Comparison of ENCODE assay signal across 26 cellular contexts in the genomic region with DNA sequence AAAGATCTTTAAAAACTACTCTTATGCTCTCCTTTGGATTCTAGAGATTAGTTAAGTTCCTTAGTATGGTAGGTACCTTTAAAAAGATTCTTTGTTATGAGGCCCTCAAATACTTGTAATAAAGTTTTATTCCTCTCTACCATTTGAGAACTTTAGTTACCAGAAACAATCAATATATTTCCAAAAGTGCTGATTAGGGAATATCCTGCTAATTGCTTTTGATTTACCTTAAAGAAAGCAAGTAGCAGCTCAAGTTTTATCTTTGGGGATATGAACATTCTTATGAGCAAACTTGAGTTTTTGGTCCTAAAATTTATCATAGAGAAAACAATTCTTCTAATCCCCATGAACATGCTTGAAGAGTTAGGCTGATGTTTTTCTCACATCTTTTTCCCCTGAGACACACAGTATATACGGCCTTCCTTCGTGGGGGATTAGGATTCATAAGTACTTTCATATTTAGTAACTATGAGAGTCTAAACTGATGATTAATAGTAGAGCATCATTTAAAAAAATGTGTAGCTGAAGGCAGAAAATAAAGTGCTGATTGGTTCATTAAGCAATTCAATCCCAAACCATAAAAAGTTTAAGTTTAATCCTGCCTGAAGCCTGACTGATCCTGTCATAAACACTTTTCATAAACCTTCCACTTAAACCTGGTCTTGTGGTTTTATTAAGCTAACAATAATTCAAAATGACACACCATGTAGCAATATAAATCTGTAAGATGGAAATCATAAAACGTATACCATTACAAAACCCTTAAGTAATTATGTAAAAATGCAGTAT.
"Had no signal": no experiment of that assay in that cellular context is flagged by ENCODE, and none has a peak within 500 bp of the region (broad histone marks: within the 10 kb centered on the region; RNA-seq: fewer than 3 reads in every experiment).

No MANE protein-coding gene starts in this region.

- H3K27me3 Mint-ChIP-seq: naive B cell; natural killer cell treated with Interleukin-12 subunit alpha and Interleukin-12 subunit beta and Interleukin-15 and Interleukin-18, amount 100 ng/mL, for 72 hours; type B pancreatic cell had no signal

- H3K4me2 ChIP-seq: smooth muscle cell had no signal

- H3K4me3 ChIP-seq: dorsolateral prefrontal cortex, left lung, mucosa of descending colon, psoas muscle, smooth muscle cell, stomach, thyroid gland had no signal

- H2AFZ ChIP-seq: parathyroid adenoma had no signal

- DNase-seq: dorsolateral prefrontal cortex; effector CD4-positive, alpha-beta T cell; hypothalamus; left cardiac atrium; left lung; mesenchymal stem cell; mucosa of descending colon; naive B cell; psoas muscle; stimulated activated CD4-positive, alpha-beta T cell treated with anti-CD3 and anti-CD28 coated beads, Interleukin-12 subunit alpha, Interleukin-12 subunit beta, amount 100 ng/mL, for 4 hours; stimulated activated CD4-positive, alpha-beta T cell treated with anti-CD3 and anti-CD28 coated beads, Interleukin-1b, Interleukin-23, amount 100 ng/mL, for 48 hours; stimulated activated CD4-positive, alpha-beta T cell treated with anti-CD3 and anti-CD28 coated beads, Interleukin-4, amount 100 ng/mL, for 1 hour; stimulated activated naive CD4-positive, alpha-beta T cell treated with Interleukin-2 at 50 U/mL for 16 hours; stomach; thyroid gland had no signal

- H3K4me1 Mint-ChIP-seq: mesothelial cell of epicardium; naive B cell; stimulated activated effector memory CD8-positive, alpha-beta T cell treated with anti-CD3 and anti-CD28 coated beads, Interleukin-12 subunit alpha, Interleukin-12 subunit beta, amount 100 ng/mL, for 72 hours had no signal

- H3K79me2 ChIP-seq: parathyroid adenoma had no signal

- FAIRE-seq: colon, frontal cortex had no signal

- H3K9me3 Mint-ChIP-seq: stimulated activated effector memory CD8-positive, alpha-beta T cell treated with anti-CD3 and anti-CD28 coated beads, Interleukin-12 subunit alpha, Interleukin-12 subunit beta, amount 100 ng/mL, for 72 hours; type B pancreatic cell had no signal

- H3K27me3 ChIP-seq: dorsolateral prefrontal cortex, left lung, neutrophil, stomach, thyroid gland had no signal

- H3K4me3 Mint-ChIP-seq: mesothelial cell of epicardium; naive B cell; natural killer cell treated with Interleukin-12 subunit alpha and Interleukin-12 subunit beta and Interleukin-15 and Interleukin-18, amount 100 ng/mL, for 72 hours; neural crest cell; stimulated activated effector memory CD8-positive, alpha-beta T cell treated with anti-CD3 and anti-CD28 coated beads, Interleukin-12 subunit alpha, Interleukin-12 subunit beta, amount 100 ng/mL, for 72 hours; type B pancreatic cell had no signal

- H3K27ac ChIP-seq: dorsolateral prefrontal cortex, left lung, neutrophil, parathyroid adenoma, psoas muscle, stomach, thyroid gland had no signal

- H3K36me3 ChIP-seq: left lung, neutrophil, stomach, thyroid gland had no signal

- H3K36me3 Mint-ChIP-seq: naive B cell; natural killer cell treated with Interleukin-12 subunit alpha and Interleukin-12 subunit beta and Interleukin-15 and Interleukin-18, amount 100 ng/mL, for 72 hours; stimulated activated effector memory CD8-positive, alpha-beta T cell treated with anti-CD3 and anti-CD28 coated beads, Interleukin-12 subunit alpha, Interleukin-12 subunit beta, amount 100 ng/mL, for 72 hours; type B pancreatic cell had no signal

- H3K27ac Mint-ChIP-seq: mesothelial cell of epicardium; naive B cell; natural killer cell treated with Interleukin-12 subunit alpha and Interleukin-12 subunit beta and Interleukin-15 and Interleukin-18, amount 100 ng/mL, for 72 hours; stimulated activated effector memory CD8-positive, alpha-beta T cell treated with anti-CD3 and anti-CD28 coated beads, Interleukin-12 subunit alpha, Interleukin-12 subunit beta, amount 100 ng/mL, for 72 hours; type B pancreatic cell had no signal

- ATAC-seq: left cardiac atrium; left lung; mucosa of descending colon; natural killer cell treated with Interleukin-12 subunit alpha and Interleukin-12 subunit beta and Interleukin-15 and Interleukin-18, amount 100 ng/mL, for 72 hours; psoas muscle; sciatic nerve; stimulated activated effector memory CD8-positive, alpha-beta T cell treated with anti-CD3 and anti-CD28 coated beads, Interleukin-12 subunit alpha, Interleukin-12 subunit beta, amount 100 ng/mL, for 72 hours had no signal

- H3K9ac ChIP-seq: parathyroid adenoma had no signal

- H3K4me1 ChIP-seq: left lung, parathyroid adenoma, psoas muscle, stomach, thyroid gland had no signal

- H3K9me3 ChIP-seq: left lung, neutrophil, psoas muscle, stomach, thyroid gland had no signal
